In the genomic region with DNA sequence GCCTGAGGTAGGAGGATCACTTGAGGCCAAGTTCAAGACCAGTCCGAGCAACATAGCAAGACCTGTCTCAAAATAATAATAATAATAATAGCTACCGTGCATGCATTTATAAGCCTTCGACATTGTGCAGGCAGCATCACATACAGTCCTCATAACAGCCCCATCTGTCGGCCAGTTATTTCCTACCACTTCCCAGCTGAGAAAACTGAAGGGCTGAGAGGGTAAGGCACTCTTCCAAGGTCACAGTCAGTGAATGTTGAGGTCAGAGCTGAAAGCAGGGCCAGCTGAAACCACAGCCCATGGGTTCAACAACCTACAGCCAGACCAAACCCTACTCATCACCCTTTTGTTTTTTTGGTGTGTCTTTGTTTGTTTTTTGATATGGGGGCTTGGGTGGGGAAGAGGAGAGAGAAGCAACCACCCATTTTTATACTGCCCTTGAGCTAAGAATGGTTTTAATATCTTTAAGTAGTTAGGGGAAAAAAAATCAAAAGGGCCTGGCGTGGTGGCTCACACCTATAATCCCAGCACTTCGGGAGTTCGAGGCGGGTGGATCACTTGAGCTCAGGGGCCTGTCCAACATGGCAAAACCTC, we compare ENCODE assay signal across 9 cellular contexts. TPM values are rescaled to one million over a fixed set of nuclear protein-coding genes. Genes with fewer than 3 reads are reported as not detected.
A peak's percentile ranks its signal among the peaks of the same experiment; 100 is the strongest.
DNase-seq lines count a peak whose midpoint lies in the region; ATAC-seq and TF ChIP-seq lines count a peak whose summit lies in the region.
"Had no signal": no experiment of that assay in that cellular context is flagged by ENCODE, and none has a peak within 500 bp of the region (broad histone marks: within the 10 kb centered on the region; RNA-seq: fewer than 3 reads in every experiment).

No MANE protein-coding gene starts in this region.

- H4K8ac ChIP-seq in IMR-90 (ENCODE audit: low read depth in 2 of 2, low read length in 2 of 2), result no peak overlapping the region

- H3K79me1 ChIP-seq in IMR-90 (ENCODE audit: low read depth in 1 of 2, low read length in 2 of 2), result no peaks in the 10 kb centered on the region

- no peak overlapping the region for H2AFZ ChIP-seq in IMR-90 (replicated peaks; ENCODE audit: low read length, poor library complexity)

- H3K14ac ChIP-seq in IMR-90 (replicated peaks; ENCODE audit: low read depth, low read length), result no peak overlapping the region

- ATAC-seq in IMR-90 (ENCODE audit: low read depth) (peak; percentile 56; the same call in 1 of the 2 replicates), heart left ventricle (peak; percentile 46 to 88 (median 76)), HG02571 (IDR thresholded peaks at IDR 0.05; ENCODE audit: unreplicated experiment) (no peak)
- peak; percentile 67 to 69 for ATAC-seq in stimulated activated naive B cell treated with anti-CD40 and anti-IgM and Interleukin-4, amounts not matched to agents 10 μg/mL and 1 μg/mL and 100 μg/mL, for 72 hours (replicated peaks)

- no peaks in the 10 kb centered on the region for H3K9me3 Mint-ChIP-seq in stimulated activated naive B cell treated with anti-CD40 and anti-IgM and Interleukin-4, amounts not matched to agents 10 μg/mL and 1 μg/mL and 100 μg/mL, for 72 hours
- H3K9me3 Mint-ChIP-seq: activated T-cell treated with anti-CD3 and anti-CD28 coated beads, Interleukin-2, amount 50 U/mL, for 72 hours had no signal

- H3K27ac ChIP-seq in IMR-90 (ENCODE audit: insufficient read depth, low read length) (no peak overlapping the region), WERI-Rb-1 (no peak overlapping the region), heart left ventricle (peak overlapping the region in 6 of 12 donors; percentile 10 to 49 (median 34))

- H3K4me3 Mint-ChIP-seq in stimulated activated naive B cell treated with anti-CD40 and anti-IgM and Interleukin-4, amounts not matched to agents 10 μg/mL and 1 μg/mL and 100 μg/mL, for 72 hours, result no peak overlapping the region
- H3K4me3 Mint-ChIP-seq: activated T-cell treated with anti-CD3 and anti-CD28 coated beads, Interleukin-2, amount 50 U/mL, for 72 hours had no signal

- no peak overlapping the region for H4K91ac ChIP-seq in IMR-90 (ENCODE audit: insufficient read depth, low read depth, low read length)

- peak; percentile 36; the same call in 1 of the 2 replicates for TF ChIP-seq RAD21 in IMR-90 (IDR thresholded peaks at IDR 0.05; ENCODE audit: low read length)

- CTCF ChIA-PET in IMR-90 (lab: Yijun Ruan, JAX), result interaction anchor here (1.0 to 2.2 kb wide), 3 partner anchors 19 to 185 kb away, joined by 3 to 20 read pairs (median 9); no protein-coding TSS in a partner anchor

- no peak overlapping the region for H2BK5ac ChIP-seq in IMR-90 (ENCODE audit: low read depth, low read length, poor library complexity, severe bottlenecking)

- WGBS in IMR-90 (ENCODE audit: extremely low coverage in 2 of 2, insufficient read length in 1 of 2), 2 experiments, result no CpG with 5 or more reads among the region's 8 CpGs
- 57 to 63% (median 60%) methylated on average over 8 of the region's 8 CpGs for WGBS in heart left ventricle, 4 donors

- H2BK15ac ChIP-seq in IMR-90 (ENCODE audit: low read depth, low read length), result no peak overlapping the region

- no peak overlapping the region for H3K4ac ChIP-seq in IMR-90 (ENCODE audit: low read depth, low read length)

- no peak overlapping the region for H2AK5ac ChIP-seq in IMR-90 (ENCODE audit: low read depth, low read length)

- intact Hi-C loops in IMR-90 (cut with micrococcal nuclease) (loop anchor here (10.0 kb wide), 1 partner anchor 298 kb away; no protein-coding TSS in a partner anchor), heart left ventricle (cut with DNase I) (loop anchor here in 3 of 10 donors (1.0 to 10.0 kb wide), 4 partner anchors 17 to 248 kb away; a partner anchor contains a TSS)

- TF ChIP-seq CTCF in IMR-90 (conservative IDR thresholded peaks at IDR 0.05; ENCODE audit: low read depth, low read length), result peak; percentile 38
- peak; percentile 51 for TF ChIP-seq CTCF in WERI-Rb-1 (IDR thresholded peaks at IDR 0.05; ENCODE audit: low read depth, low read length)
- TF ChIP-seq CTCF in heart left ventricle (IDR thresholded peaks at IDR 0.05), result peak; percentile 28 to 61 (median 51)

- no peak overlapping the region for H2BK120ac ChIP-seq in IMR-90 (ENCODE audit: low read depth, low read length)

- in situ Hi-C loops in IMR-90 (cut with MboI; ENCODE audit: low sequenced_read_pairs), result no loop called here

- peaks cover 4 to 10% of the 10 kb centered on the region in 2 donors for H3K27me3 Mint-ChIP-seq in stimulated activated naive B cell treated with anti-CD40 and anti-IgM and Interleukin-4, amounts not matched to agents 10 μg/mL and 1 μg/mL and 100 μg/mL, for 72 hours

- H3K27me3 ChIP-seq in IMR-90 (ENCODE audit: control insufficient read depth, insufficient read depth, low read length) (peaks cover 12% of the 10 kb centered on the region), WERI-Rb-1 (ENCODE audit: insufficient read depth, low read depth, severe bottlenecking) (no peaks in the 10 kb centered on the region), heart left ventricle (no peaks in the 10 kb centered on the region)

- H4K20me1 ChIP-seq in IMR-90 (ENCODE audit: insufficient read depth, low read length), result no peaks in the 10 kb centered on the region

- dilution Hi-C loops in IMR-90 (cut with HindIII; ENCODE audit: low sequenced_read_pairs, unreplicated experiment), result no loop called here

- H3K9me1 ChIP-seq in IMR-90 (ENCODE audit: insufficient read depth, low read length), result no peaks in the 10 kb centered on the region

- H3K23ac ChIP-seq in IMR-90 (ENCODE audit: low read depth, low read length), result no peak overlapping the region

- no peaks in the 10 kb centered on the region for H3K36me3 ChIP-seq in IMR-90 (ENCODE audit: control insufficient read depth, insufficient read depth, low read length)
- H3K36me3 ChIP-seq in WERI-Rb-1, result no peaks in the 10 kb centered on the region
- no peaks in the 10 kb centered on the region for H3K36me3 ChIP-seq in heart left ventricle

- no peak overlapping the region for H2AK9ac ChIP-seq in IMR-90 (replicated peaks; ENCODE audit: low read depth, low read length, poor library complexity)

- H3K4me1 Mint-ChIP-seq in stimulated activated naive B cell treated with anti-CD40 and anti-IgM and Interleukin-4, amounts not matched to agents 10 μg/mL and 1 μg/mL and 100 μg/mL, for 72 hours, result peaks cover 0 to 7% of the 10 kb centered on the region in 2 donors

- H4K5ac ChIP-seq in IMR-90 (ENCODE audit: low read depth, low read length), result no peak overlapping the region

- H3K36me3 Mint-ChIP-seq in stimulated activated naive B cell treated with anti-CD40 and anti-IgM and Interleukin-4, amounts not matched to agents 10 μg/mL and 1 μg/mL and 100 μg/mL, for 72 hours, result no peaks in the 10 kb centered on the region

- H3K56ac ChIP-seq in IMR-90 (ENCODE audit: extremely low read depth, insufficient read depth, low read length), result no peak overlapping the region

- H3K4me3 ChIP-seq in IMR-90 (ENCODE audit: insufficient read depth, low read depth, low read length) (no peak overlapping the region), WERI-Rb-1 (ENCODE audit: low read depth, low read length) (no peak overlapping the region), heart left ventricle (no peak overlapping the region)

- H3K9ac ChIP-seq in IMR-90 (ENCODE audit: low read depth, low read length), result no peak overlapping the region

- H2BK20ac ChIP-seq in IMR-90 (ENCODE audit: low read depth, low read length), result no peak overlapping the region

- BruUV-seq in IMR-90 (replicated peaks; lab: Mats Ljungman, UMichigan), result no TSS peak

- H3K18ac ChIP-seq in IMR-90 (ENCODE audit: low read depth, low read length), result no peak overlapping the region

- DNase-seq in NCI-H82 (lab: John Stamatoyannopoulos, UW) (peak; percentile 63), NCI-H82 treated with DMSO at 0.1 percent for 48 hours (lab: John Stamatoyannopoulos, UW; ENCODE audit: unreplicated experiment) (no peak), IMR-90 (peak; percentile 22), WERI-Rb-1 (peak; percentile 51), heart left ventricle (peak in 3 of 5 donors; percentile 45 to 54 (median 46)), ureter (ENCODE audit: low spot score) (no peak)
- no peak for DNase-seq in stimulated activated naive B cell treated with anti-CD40 and anti-IgM and Interleukin-4, amounts not matched to agents 10 μg/mL and 1 μg/mL and 100 μg/mL, for 72 hours

- H3K4me1 ChIP-seq in IMR-90 (ENCODE audit: control insufficient read depth, insufficient read depth, low read length), result no peaks in the 10 kb centered on the region
- H3K4me1 ChIP-seq in heart left ventricle, result peaks cover 0 to 24% (median 0%) of the 10 kb centered on the region in 12 donors

- H3K9me3 ChIP-seq in IMR-90 (ENCODE audit: control insufficient read depth, insufficient read depth, low read length) (no peaks in the 10 kb centered on the region), WERI-Rb-1 (ENCODE audit: severe bottlenecking) (no peaks in the 10 kb centered on the region), heart left ventricle (no peaks in the 10 kb centered on the region)

- TF ChIP-seq POLR2A in IMR-90 (IDR thresholded peaks at IDR 0.05; ENCODE audit: low read depth, low read length) (no peak), heart left ventricle (IDR thresholded peaks at IDR 0.05) (no peak)

- POLR2A ChIA-PET in IMR-90 (lab: Charles Lee; ENCODE audit: unreplicated experiment), result no interaction called here

- no peak overlapping the region for H3K27ac Mint-ChIP-seq in stimulated activated naive B cell treated with anti-CD40 and anti-IgM and Interleukin-4, amounts not matched to agents 10 μg/mL and 1 μg/mL and 100 μg/mL, for 72 hours
- H3K27ac Mint-ChIP-seq: activated T-cell treated with anti-CD3 and anti-CD28 coated beads, Interleukin-2, amount 50 U/mL, for 72 hours had no signal

- H3K4me2 ChIP-seq in IMR-90 (ENCODE audit: low read depth, low read length), result no peak overlapping the region

RNA-seq across cellular contexts. Expression of a gene that starts 16.8 kb away (rescaled TPM):
- total RNA-seq in IMR-90 (2012; rRNA removed) (15.3 and 21.7 TPM in 2 replicates), heart left ventricle (100 to 1,000 TPM in 3 of 9 donors, 10 to 100 TPM in 6; 71.7 to 152 (median 91.0) TPM), ureter (70.4 TPM)
- polyA plus RNA-seq in IMR-90 (2012; rRNA removed) (23.0 and 26.9 TPM in 2 replicates), heart left ventricle (100 to 1,000 TPM in 1 of 2 donors, 10 to 100 TPM in 1; 44.5 to 158 TPM)
- 9.3 and 18.0 TPM in 2 replicates for polyA plus RNA-seq in IMR-90 (2012; cell fraction: cytosol; rRNA removed)
- 16.6 and 26.3 TPM in 2 replicates for polyA plus RNA-seq in IMR-90 (2012; cell fraction: nucleus; rRNA removed; ENCODE audit: low replicate concordance)

RNA-seq across cellular contexts. Expression of a gene that starts 52.1 kb away (rescaled TPM):
- total RNA-seq in IMR-90 (2012; rRNA removed), result 9.9 and 12.8 TPM in 2 replicates
- polyA plus RNA-seq in IMR-90 (2012; rRNA removed), result 10.7 and 13.2 TPM in 2 replicates
- 6.7 and 9.3 TPM in 2 replicates for polyA plus RNA-seq in IMR-90 (2012; cell fraction: cytosol; rRNA removed)
- 6.1 and 21.1 TPM in 2 replicates for polyA plus RNA-seq in IMR-90 (2012; cell fraction: nucleus; rRNA removed; ENCODE audit: low replicate concordance)
- 10 to 100 TPM; 45.7 to 87.0 (median 56.8) TPM for total RNA-seq in heart left ventricle
- polyA plus RNA-seq in heart left ventricle, result 10 to 100 TPM; 26.6 to 36.7 TPM
- total RNA-seq in ureter, result 23.2 TPM

RNA-seq across cellular contexts. Expression of a gene that starts 52.5 kb away (rescaled TPM):
- total RNA-seq in IMR-90 (2012; rRNA removed) (8.3 and 10.2 TPM in 2 replicates), heart left ventricle (10 to 100 TPM in 8 of 9 donors, 1 to 10 TPM in 1; 8.8 to 29.3 (median 22.8) TPM), ureter (22.1 TPM)
- polyA plus RNA-seq in IMR-90 (2012; rRNA removed) (5.0 and 6.3 TPM in 2 replicates), heart left ventricle (10 to 100 TPM; 20.5 to 23.4 TPM)
- polyA plus RNA-seq in IMR-90 (2012; cell fraction: cytosol; rRNA removed), result 2.8 and 3.0 TPM in 2 replicates
- polyA plus RNA-seq in IMR-90 (2012; cell fraction: nucleus; rRNA removed; ENCODE audit: low replicate concordance), result 0.66 and 3.5 TPM in 2 replicates

Comparison
In these comparisons a context has a peak if more than half of its experiments do, and no peak if none do; other contexts are left out.
1. DNase-seq: peak in NCI-H82 (single experiment), IMR-90 (single experiment), WERI-Rb-1 (single experiment) and heart left ventricle (3 of 5); none in NCI-H82 treated with DMSO at 0.1 percent for 48 hours (single experiment), stimulated activated naive B cell treated with anti-CD40 and anti-IgM and Interleukin-4, amounts not matched to agents 10 μg/mL and 1 μg/mL and 100 μg/mL, for 72 hours (single experiment) and ureter (single experiment).
2. Peak in every context shown above with its lines, with median percentiles within 50 percentile points of each other: CTCF ChIP-seq.